8 cellular contexts compared by ENCODE assay signal in the genomic region with DNA sequence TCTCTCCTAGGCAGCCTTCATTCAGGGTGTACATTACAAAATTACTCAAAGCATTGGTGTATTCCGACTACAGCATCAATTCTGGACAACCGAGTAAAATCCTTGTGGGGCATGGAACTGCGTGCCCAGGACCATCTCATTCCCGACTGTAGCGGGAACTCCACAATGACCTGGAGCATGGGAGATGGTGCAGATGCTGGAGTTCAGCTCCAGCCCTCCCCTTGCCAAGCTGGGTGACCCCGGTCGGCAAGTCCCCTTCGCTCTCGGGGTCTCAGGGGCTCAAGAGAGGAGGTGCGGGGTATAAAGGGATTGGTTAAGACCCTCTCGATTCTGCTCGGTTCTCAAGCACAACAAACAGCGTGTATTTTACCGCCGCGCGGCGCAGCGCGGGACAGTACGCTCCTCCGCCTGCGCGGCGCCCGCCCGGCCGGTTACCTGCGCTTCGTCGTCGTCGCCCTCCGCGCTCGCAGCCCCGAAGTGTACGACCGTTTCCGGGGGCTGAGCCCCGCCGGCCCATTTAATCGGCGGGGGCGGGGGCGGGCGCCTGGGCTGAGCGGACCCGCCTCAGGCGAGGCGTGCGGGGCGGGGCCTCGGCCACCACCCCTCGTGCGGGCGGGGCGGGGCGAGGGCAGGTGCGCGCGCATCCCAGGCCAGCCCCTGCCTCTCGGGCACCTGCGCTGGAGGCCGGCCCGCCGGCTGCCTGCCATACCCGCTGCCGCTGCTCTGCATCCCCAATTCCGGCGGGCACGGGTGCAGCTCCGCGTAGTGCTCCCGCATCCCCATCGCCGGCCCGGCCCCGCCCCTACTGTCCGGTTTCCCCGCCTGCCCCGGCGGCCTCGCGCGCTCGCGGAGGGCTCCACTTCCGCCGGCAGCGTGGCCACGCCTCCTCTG.
DNase-seq lines count a peak whose midpoint lies in the region; ATAC-seq and TF ChIP-seq lines count a peak whose summit lies in the region.

A gene (minus strand): TSS at position 493 of the 891 bp plus-strand sequence. CDS start 691 bp downstream, outside the sequence.

- H3K27me3 ChIP-seq in layer of hippocampus (ENCODE audit: control insufficient read depth, insufficient read depth, low read length) = no peaks in the 10 kb centered on the region

- TF ChIP-seq CTCF in VCaP (conservative IDR thresholded peaks at IDR 0.05) (no peak), cardiac fibroblast (IDR thresholded peaks at IDR 0.05; ENCODE audit: low read depth, low read length) (no peak)

- DNase-seq in NCI-H187 (lab: John Stamatoyannopoulos, UW) = peak; percentile 82 to 94
- no peak for DNase-seq in NCI-H187 treated with DMSO at 0.1 percent for 48 hours (lab: John Stamatoyannopoulos, UW)
- peak; percentile 52 to 78 for DNase-seq in NCI-H1930 (lab: John Stamatoyannopoulos, UW)
- DNase-seq in cardiac fibroblast (ENCODE audit: low read depth in 2 of 2) = peak in 1 of 2 donors; percentile 76
- DNase-seq in stimulated activated CD4-positive, alpha-beta T cell treated with anti-CD3 and anti-CD28 coated beads, Interleukin-2, amount 100 ng/mL, for 24 hours = peak; percentile 79 to 82

- peak; percentile 29 for ATAC-seq in HG02870 (IDR thresholded peaks at IDR 0.05; ENCODE audit: unreplicated experiment)

- H3K4me3 ChIP-seq in cardiac fibroblast (replicated peaks in 1 of 2; ENCODE audit: low read depth in 2 of 2, low read length in 2 of 2) = peak within 1 kb of the TSS; percentile 68 to 71

- H3K27ac ChIP-seq in VCaP = peak within 1 kb of the TSS; percentile 77
- peak within 1 kb of the TSS; percentile 67 for H3K27ac ChIP-seq in layer of hippocampus (ENCODE audit: low read depth, low read length)
